Comparison of ENCODE assay signal across 17 cellular contexts in genomic region chr11:62088331-62088933, GRCh38.
"Had no signal": no experiment of that assay in that cellular context is flagged by ENCODE, and none has a peak within 500 bp of the region (broad histone marks: within the 10 kb centered on the region; RNA-seq: fewer than 3 reads in every experiment).

No MANE protein-coding gene starts in this region.

- H3K27me3 ChIP-seq: body of pancreas, tibial nerve, vagina had no signal

- H3K4me1 ChIP-seq: body of pancreas, esophagus muscularis mucosa, tibial nerve, vagina had no signal

- H3K36me3 Mint-ChIP-seq: natural killer cell had no signal

- H3K4me3 Mint-ChIP-seq: activated B cell treated with CpG ODN at 0.5 μM for 24 hours; activated CD4-positive, alpha-beta T cell treated with anti-CD3 and anti-CD28 coated beads, Interleukin-2, amount 10 ng/mL, durations not matched to agents 24 days and 14 days; activated naive CD4-positive, alpha-beta T cell treated with anti-CD3 and anti-CD28 coated beads, Interleukin-2, amount 10 ng/mL, durations not matched to agents 7 days and 5 days; central memory CD8-positive, alpha-beta T cell; dendritic cell treated with granulocyte-macrophage colony-stimulating factor and Interleukin-4, amounts not matched to agents 40 ng/mL and 50 ng/mL, for 4 days; immature natural killer cell; natural killer cell; stimulated activated naive B cell treated with anti-CD40 and anti-IgM and Interleukin-4, amounts not matched to agents 10 μg/mL and 1 μg/mL and 100 μg/mL, for 72 hours had no signal

- H3K36me3 ChIP-seq: esophagus muscularis mucosa, tibial nerve, vagina had no signal

- H3K27me3 Mint-ChIP-seq: activated CD4-positive, alpha-beta T cell treated with anti-CD3 and anti-CD28 coated beads, Interleukin-2, amount 10 ng/mL, durations not matched to agents 24 days and 14 days; dendritic cell treated with granulocyte-macrophage colony-stimulating factor and Interleukin-4, amounts not matched to agents 40 ng/mL and 50 ng/mL, for 4 days; progenitor cell of endocrine pancreas had no signal

- H3K4me1 Mint-ChIP-seq: activated B cell treated with CpG ODN at 0.5 μM for 24 hours; activated CD4-positive, alpha-beta T cell treated with anti-CD3 and anti-CD28 coated beads, Interleukin-2, amount 10 ng/mL, durations not matched to agents 24 days and 14 days; activated naive CD4-positive, alpha-beta T cell treated with anti-CD3 and anti-CD28 coated beads, Interleukin-2, amount 10 ng/mL, durations not matched to agents 7 days and 5 days; central memory CD8-positive, alpha-beta T cell; immature natural killer cell; natural killer cell; stimulated activated naive B cell treated with anti-CD40 and anti-IgM and Interleukin-4, amounts not matched to agents 10 μg/mL and 1 μg/mL and 100 μg/mL, for 72 hours had no signal

- H3K4me3 ChIP-seq: body of pancreas, esophagus muscularis mucosa, tibial nerve, vagina had no signal

- H3K9me3 ChIP-seq: body of pancreas, esophagus muscularis mucosa, tibial nerve, vagina had no signal

- H3K27ac ChIP-seq: body of pancreas, esophagus muscularis mucosa, vagina had no signal

- H3K9me3 Mint-ChIP-seq: activated CD4-positive, alpha-beta T cell treated with anti-CD3 and anti-CD28 coated beads, Interleukin-2, amount 10 ng/mL, durations not matched to agents 24 days and 14 days; central memory CD8-positive, alpha-beta T cell; dendritic cell treated with granulocyte-macrophage colony-stimulating factor and Interleukin-4, amounts not matched to agents 40 ng/mL and 50 ng/mL, for 4 days; natural killer cell had no signal

- H3K27ac Mint-ChIP-seq: activated B cell treated with CpG ODN at 0.5 μM for 24 hours; activated CD4-positive, alpha-beta T cell treated with anti-CD3 and anti-CD28 coated beads, Interleukin-2, amount 10 ng/mL, durations not matched to agents 24 days and 14 days; activated naive CD4-positive, alpha-beta T cell treated with anti-CD3 and anti-CD28 coated beads, Interleukin-2, amount 10 ng/mL, durations not matched to agents 7 days and 5 days; activated T-helper 2 cell treated with anti-CD3 and anti-CD28 coated beads, Interferon-gamma antibody, Interleukin-2, Interleukin-4, amounts not matched to agents 10 μg/mL and 5 μg/mL and 100 μg/mL, durations not matched to agents 14 hours and 24 hours and 36 hours; dendritic cell treated with granulocyte-macrophage colony-stimulating factor and Interleukin-4, amounts not matched to agents 40 ng/mL and 50 ng/mL, for 4 days; immature natural killer cell; natural killer cell; progenitor cell of endocrine pancreas; stimulated activated naive B cell treated with anti-CD40 and anti-IgM and Interleukin-4, amounts not matched to agents 10 μg/mL and 1 μg/mL and 100 μg/mL, for 72 hours had no signal

- DNase-seq: activated B cell treated with CpG ODN at 0.5 μM for 24 hours; activated CD4-positive, alpha-beta T cell treated with anti-CD3 and anti-CD28 coated beads, Interleukin-2, amount 10 ng/mL, durations not matched to agents 24 days and 14 days; activated naive CD4-positive, alpha-beta T cell treated with anti-CD3 and anti-CD28 coated beads, Interleukin-2, amount 10 ng/mL, durations not matched to agents 7 days and 5 days; body of pancreas; immature natural killer cell; mammary epithelial cell; natural killer cell; nucleus accumbens; right cardiac atrium; stimulated activated naive B cell treated with anti-CD40 and anti-IgM and Interleukin-4, amounts not matched to agents 10 μg/mL and 1 μg/mL and 100 μg/mL, for 72 hours had no signal
